32 cellular contexts compared by ENCODE assay signal in the genomic region with DNA sequence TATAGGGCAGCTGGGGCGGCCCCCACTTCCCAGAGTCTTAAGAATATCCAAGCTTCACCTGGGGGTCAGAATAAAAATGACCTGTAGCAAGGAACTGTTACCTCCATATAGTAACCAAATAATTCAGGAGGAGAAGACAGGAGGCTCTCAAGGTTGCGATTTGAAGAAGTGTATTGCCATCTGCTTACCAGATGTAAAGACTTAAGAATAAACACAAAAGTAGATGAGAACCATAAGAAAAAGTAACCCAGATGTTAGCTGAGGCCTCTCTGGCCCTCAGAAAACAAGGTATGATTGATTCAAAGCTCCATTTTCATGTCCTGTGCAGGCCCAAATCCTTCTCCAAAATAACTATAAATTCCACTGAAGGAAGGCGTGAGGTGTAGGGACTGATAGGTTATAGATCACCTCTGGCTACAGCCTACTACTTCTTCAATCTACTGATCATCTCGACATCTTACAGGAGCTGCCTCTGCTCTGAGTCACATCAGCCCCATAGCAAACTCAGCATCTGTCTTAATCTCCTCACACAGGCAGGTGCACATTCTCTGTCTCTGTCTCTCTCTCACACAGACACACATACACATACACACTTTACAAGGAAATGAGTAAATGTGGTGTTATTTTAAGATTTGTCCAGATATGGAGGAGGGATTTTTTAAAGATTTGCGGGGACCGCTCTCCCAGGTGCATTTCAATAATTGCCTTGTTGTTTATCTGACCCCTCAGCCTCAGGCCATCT.
A peak's percentile ranks its signal among the peaks of the same experiment; 100 is the strongest.
DNase-seq lines count a peak whose midpoint lies in the region; TF ChIP-seq lines count a peak whose summit lies in the region.
"Had no signal": no experiment of that assay in that cellular context is flagged by ENCODE, and none has a peak within 500 bp of the region (broad histone marks: within the 10 kb centered on the region; RNA-seq: fewer than 3 reads in every experiment).

No MANE protein-coding gene starts in this region.

- no peak overlapping the region for H2BK12ac ChIP-seq in trophoblast cell (ENCODE audit: low read length)

- H3K14ac ChIP-seq in trophoblast cell (ENCODE audit: low read length), result no peak overlapping the region

- H4K12ac ChIP-seq in trophoblast cell (ENCODE audit: low read depth, low read length), result no peak overlapping the region

- H4K8ac ChIP-seq in trophoblast cell (ENCODE audit: low read depth, low read length), result no peak overlapping the region

- H3K79me1 ChIP-seq in trophoblast cell (ENCODE audit: low read length), result no peaks in the 10 kb centered on the region

- TF ChIP-seq CTCF in HFF-Myc (IDR thresholded peaks at IDR 0.05; ENCODE audit: low read depth, low read length, missing control alignments), result no peak
- no peak for TF ChIP-seq CTCF in foreskin fibroblast (IDR thresholded peaks at IDR 0.05; ENCODE audit: low read depth, low read length)

- H2AK5ac ChIP-seq in trophoblast cell (ENCODE audit: low read length), result no peak overlapping the region

- H3K27me3 ChIP-seq in trophoblast cell (ENCODE audit: insufficient read depth, low read length), result no peaks in the 10 kb centered on the region
- H3K27me3 ChIP-seq: cardiac muscle cell, colonic mucosa, Peyer's patch, spleen had no signal

- H3K9me3 ChIP-seq in trophoblast cell (ENCODE audit: insufficient read depth, low read depth, low read length), result no peaks in the 10 kb centered on the region
- H3K9me3 ChIP-seq: colonic mucosa, Peyer's patch had no signal

- H2BK120ac ChIP-seq in trophoblast cell (ENCODE audit: insufficient read depth, low read length, poor library complexity), result no peak overlapping the region

- H3K9ac ChIP-seq in trophoblast cell (ENCODE audit: low read length), result no peak overlapping the region

- H3K79me2 ChIP-seq in trophoblast cell (ENCODE audit: control insufficient read depth, insufficient read depth, low read length, poor library complexity), result no peaks in the 10 kb centered on the region

- no peak overlapping the region for H2AFZ ChIP-seq in trophoblast cell (ENCODE audit: insufficient read depth, low read length, poor library complexity)

- DNase-seq in HFF-Myc (ENCODE audit: extremely low read depth, low read depth) (peak; percentile 59), foreskin fibroblast (peak; percentile 14 to 63), trophoblast cell (peak; percentile 32 to 60), NCI-H1930 (lab: John Stamatoyannopoulos, UW) (no peak), EL (no peak), anterior cingulate cortex (lab: John Stamatoyannopoulos, UW) (no peak), kidney tubule cell (ENCODE audit: low spot score) (no peak)
- DNase-seq: activated CD4-positive, alpha-beta T cell treated with anti-CD3 and anti-CD28 coated beads for 36 hours; activated CD8-positive, alpha-beta memory T cell treated with anti-CD3 and anti-CD28 coated beads for 24 hours; activated effector memory CD4-positive, alpha-beta T cell treated with Interleukin-2 at 50 U/mL for 16 hours; activated T-cell treated with anti-CD3 and anti-CD28 coated beads, Interleukin-2, amount 50 U/mL, for 1 hour; aorta; CD4-positive, alpha-beta memory T cell; colonic mucosa; effector memory CD4-positive, alpha-beta T cell; H7; NCI-H1417 treated with DMSO at 0.1 percent for 48 hours; NCI-H2081 treated with DMSO at 0.1 percent for 48 hours; NCI-H226; NCI-H69; Peyer's patch; posterior cingulate gyrus; right cardiac atrium; SHP77 treated with DMSO at 0.1 percent for 48 hours; spleen; stimulated activated CD4-positive, alpha-beta T cell treated with anti-CD3 and anti-CD28 coated beads, Interleukin-2, amount 100 ng/mL, for 24 hours; SW 1271; T-helper 9 cell had no signal

- no peak overlapping the region for H4K91ac ChIP-seq in trophoblast cell (ENCODE audit: low read depth, low read length)

- H3K18ac ChIP-seq in trophoblast cell (ENCODE audit: low read length), result no peak overlapping the region

- no peak overlapping the region for H3K23ac ChIP-seq in trophoblast cell (ENCODE audit: low read length)

- WGBS in trophoblast cell (ENCODE audit: extremely low coverage, insufficient coverage, insufficient read length), result no CpG with 5 or more reads among the region's 6 CpGs

- no peaks in the 10 kb centered on the region for H3K36me3 ChIP-seq in trophoblast cell (ENCODE audit: control insufficient read depth in 1 of 2, insufficient read depth in 2 of 2, low read length in 2 of 2)
- H3K36me3 ChIP-seq: cardiac muscle cell, colonic mucosa, Peyer's patch, spleen had no signal

- no peak overlapping the region for H3K4ac ChIP-seq in trophoblast cell (ENCODE audit: low read depth, low read length)

- no peak overlapping the region for H3K27ac ChIP-seq in trophoblast cell (ENCODE audit: low read depth, low read length)
- H3K27ac ChIP-seq: cardiac muscle cell, colonic mucosa, HL-60, Peyer's patch, spleen, VCaP had no signal

- no peaks in the 10 kb centered on the region for H3K4me1 ChIP-seq in trophoblast cell (ENCODE audit: control insufficient read depth in 1 of 2, insufficient read depth in 2 of 2, low read length in 2 of 2)
- H3K4me1 ChIP-seq: colonic mucosa, Peyer's patch, spleen had no signal

- no peak overlapping the region for H2BK5ac ChIP-seq in trophoblast cell (ENCODE audit: low read depth, low read length, poor library complexity)

- H3K4me2 ChIP-seq in trophoblast cell (ENCODE audit: low read length), result no peak overlapping the region

- H3K4me3 ChIP-seq in HFF-Myc (replicated peaks; ENCODE audit: low read depth, low read length), result no peak overlapping the region
- no peak overlapping the region for H3K4me3 ChIP-seq in foreskin fibroblast (ENCODE audit: low read depth in 1 of 2, low read length in 2 of 2)
- no peak overlapping the region for H3K4me3 ChIP-seq in trophoblast cell (ENCODE audit: low read depth, low read length)
- H3K4me3 ChIP-seq: cardiac muscle cell, colonic mucosa, Peyer's patch, spleen had no signal

TF ChIP-seq in PFSK-1, 5 proteins besides CTCF, POLR2A, EP300 and RAD21:
- TF ChIP-seq TAF1 (IDR thresholded peaks at IDR 0.05; ENCODE audit: borderline replicate concordance, insufficient read depth, low read length) (no peak), SIN3A (IDR thresholded peaks at IDR 0.05; ENCODE audit: borderline replicate concordance, insufficient read depth, low read length) (peak; percentile 75; the same call in 1 of the 2 replicates), FOXP2 (optimal IDR thresholded peaks at IDR 0.05; ENCODE audit: borderline replicate concordance, extremely low read depth, extremely low read length, insufficient read depth) (no peak), POLR2AphosphoS5 (IDR thresholded peaks at IDR 0.05; ENCODE audit: low read depth, low read length) (peak; percentile 27; the same call in 1 of the 2 replicates)
- TF ChIP-seq, protein P1, sequence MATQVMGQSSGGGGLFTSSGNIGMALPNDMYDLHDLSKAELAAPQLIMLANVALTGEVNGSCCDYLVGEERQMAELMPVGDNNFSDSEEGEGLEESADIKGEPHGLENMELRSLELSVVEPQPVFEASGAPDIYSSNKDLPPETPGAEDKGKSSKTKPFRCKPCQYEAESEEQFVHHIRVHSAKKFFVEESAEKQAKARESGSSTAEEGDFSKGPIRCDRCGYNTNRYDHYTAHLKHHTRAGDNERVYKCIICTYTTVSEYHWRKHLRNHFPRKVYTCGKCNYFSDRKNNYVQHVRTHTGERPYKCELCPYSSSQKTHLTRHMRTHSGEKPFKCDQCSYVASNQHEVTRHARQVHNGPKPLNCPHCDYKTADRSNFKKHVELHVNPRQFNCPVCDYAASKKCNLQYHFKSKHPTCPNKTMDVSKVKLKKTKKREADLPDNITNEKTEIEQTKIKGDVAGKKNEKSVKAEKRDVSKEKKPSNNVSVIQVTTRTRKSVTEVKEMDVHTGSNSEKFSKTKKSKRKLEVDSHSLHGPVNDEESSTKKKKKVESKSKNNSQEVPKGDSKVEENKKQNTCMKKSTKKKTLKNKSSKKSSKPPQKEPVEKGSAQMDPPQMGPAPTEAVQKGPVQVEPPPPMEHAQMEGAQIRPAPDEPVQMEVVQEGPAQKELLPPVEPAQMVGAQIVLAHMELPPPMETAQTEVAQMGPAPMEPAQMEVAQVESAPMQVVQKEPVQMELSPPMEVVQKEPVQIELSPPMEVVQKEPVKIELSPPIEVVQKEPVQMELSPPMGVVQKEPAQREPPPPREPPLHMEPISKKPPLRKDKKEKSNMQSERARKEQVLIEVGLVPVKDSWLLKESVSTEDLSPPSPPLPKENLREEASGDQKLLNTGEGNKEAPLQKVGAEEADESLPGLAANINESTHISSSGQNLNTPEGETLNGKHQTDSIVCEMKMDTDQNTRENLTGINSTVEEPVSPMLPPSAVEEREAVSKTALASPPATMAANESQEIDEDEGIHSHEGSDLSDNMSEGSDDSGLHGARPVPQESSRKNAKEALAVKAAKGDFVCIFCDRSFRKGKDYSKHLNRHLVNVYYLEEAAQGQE (IDR thresholded peaks at IDR 0.05; ENCODE audit: insufficient read depth in 1 of 2, low read depth in 2 of 2, low read length in 2 of 2), result 0 out of 4 replicates have a peak, but pooled peaks of 1 of the 2 experiments have one; percentile 21

Comparison
In these comparisons a context has a peak if more than half of its experiments do, and no peak if none do; other contexts are left out.
1. DNase-seq: peak in HFF-Myc (single experiment), foreskin fibroblast (2 of 2) and trophoblast cell (2 of 2); none in NCI-H1930 (0 of 2), EL (single experiment), anterior cingulate cortex (0 of 58) and kidney tubule cell (single experiment).